ENCODE assay signal across 9 cellular contexts in the genomic region with DNA sequence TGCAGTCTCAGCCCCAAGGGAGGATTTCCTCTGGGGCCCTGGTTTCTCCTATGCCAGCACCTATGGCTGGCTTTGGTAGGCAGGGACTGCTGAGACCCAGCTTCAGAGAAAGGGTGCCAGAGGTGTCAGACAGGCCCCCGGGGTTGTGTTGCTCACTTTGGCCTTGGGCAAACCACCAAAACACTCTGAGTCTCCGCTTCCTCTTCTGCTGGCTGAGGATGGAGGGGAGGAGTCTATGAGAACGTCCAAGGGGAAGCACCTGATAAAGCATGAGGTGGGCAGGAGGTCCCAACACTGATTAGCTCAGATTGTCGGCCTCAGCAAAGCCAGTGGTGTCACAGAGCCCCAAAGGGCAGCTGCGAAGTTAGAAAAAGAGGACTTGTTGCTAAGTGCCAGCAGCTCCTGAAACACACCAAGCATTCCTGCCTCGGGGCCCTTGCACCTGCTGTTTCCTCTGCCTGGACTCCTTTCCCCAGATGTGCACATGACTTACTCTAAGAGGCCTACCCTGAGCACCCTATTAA. TPM values are rescaled to one million over a fixed set of nuclear protein-coding genes. Genes with fewer than 3 reads are reported as not detected.
DNase-seq lines count a peak whose midpoint lies in the region; ATAC-seq, FAIRE-seq and TF ChIP-seq lines count a peak whose summit lies in the region.
"Had no signal": no experiment of that assay in that cellular context is flagged by ENCODE, and none has a peak within 500 bp of the region (broad histone marks: within the 10 kb centered on the region; RNA-seq: fewer than 3 reads in every experiment).

No MANE protein-coding gene starts in this region.

- peaks cover 0 to 50% (median 10%) of the 10 kb centered on the region in 3 donors for H3K36me3 Mint-ChIP-seq in CD8-positive, alpha-beta memory T cell
- peaks cover 36% of the 10 kb centered on the region for H3K36me3 Mint-ChIP-seq in activated naive CD8-positive, alpha-beta T cell treated with anti-CD3 and anti-CD28 coated beads, Interleukin-2, amount 50 U/mL, for 24 hours (ENCODE audit: low read depth)
- peaks cover 54% of the 10 kb centered on the region for H3K36me3 Mint-ChIP-seq in CD4-positive, alpha-beta T cell (ENCODE audit: low read depth)

- H3K4me2 ChIP-seq in PC-9: no peak overlapping the region

- peaks cover 30% of the 10 kb centered on the region for H3K36me3 ChIP-seq in CD8-positive, alpha-beta memory T cell (ENCODE audit: insufficient read depth, low read length)
- H3K36me3 ChIP-seq in PC-9 (ENCODE audit: low read depth): no peaks in the 10 kb centered on the region
- H3K36me3 ChIP-seq: SJCRH30 had no signal

- no peaks in the 10 kb centered on the region for H3K27me3 ChIP-seq in CD8-positive, alpha-beta memory T cell (ENCODE audit: insufficient read depth, low read length, poor library complexity, severe bottlenecking)
- H3K27me3 ChIP-seq in CD4-positive, alpha-beta T cell (ENCODE audit: control insufficient read depth, insufficient read depth, low read length): no peaks in the 10 kb centered on the region
- no peaks in the 10 kb centered on the region for H3K27me3 ChIP-seq in PC-9 (ENCODE audit: insufficient read depth, low read depth)
- H3K27me3 ChIP-seq: SJCRH30 had no signal

- BruUV-seq in PC-9 (replicated peaks; lab: Mats Ljungman, UMichigan): no TSS peak

- H3K27ac ChIP-seq in CD8-positive, alpha-beta memory T cell (ENCODE audit: low read depth, low read length): no peak overlapping the region
- no peak overlapping the region for H3K27ac ChIP-seq in CD4-positive, alpha-beta T cell (ENCODE audit: low read depth, low read length)
- no peak overlapping the region for H3K27ac ChIP-seq in PC-9
- H3K27ac ChIP-seq: SJCRH30 had no signal

- peak overlapping the region in 3 of 7 donors; percentile 15 to 61 (median 34) for H3K4me3 Mint-ChIP-seq in CD8-positive, alpha-beta memory T cell
- no peak overlapping the region for H3K4me3 Mint-ChIP-seq in activated naive CD8-positive, alpha-beta T cell treated with anti-CD3 and anti-CD28 coated beads, Interleukin-2, amount 50 U/mL, for 24 hours
- H3K4me3 Mint-ChIP-seq in CD4-positive, alpha-beta T cell: no peak overlapping the region

- no peaks in the 10 kb centered on the region for H3K9me3 ChIP-seq in CD8-positive, alpha-beta memory T cell (ENCODE audit: low read length)
- H3K9me3 ChIP-seq in CD4-positive, alpha-beta T cell (ENCODE audit: control insufficient read depth, low read length): no peaks in the 10 kb centered on the region
- H3K9me3 ChIP-seq in PC-9 (ENCODE audit: insufficient read depth, low read depth): no peaks in the 10 kb centered on the region
- H3K9me3 ChIP-seq: SJCRH30 had no signal

- no peak for FAIRE-seq in RCC 7860 (lab: Jason Lieb, UNC)

- H3K4me1 ChIP-seq in CD8-positive, alpha-beta memory T cell (ENCODE audit: insufficient read depth, low read length): no peaks in the 10 kb centered on the region
- H3K4me1 ChIP-seq in PC-9 (replicated peaks; ENCODE audit: insufficient read depth): 0 out of 2 replicates have a peak, but pooled peaks cover 5% of the 10 kb centered on the region

- no peaks in the 10 kb centered on the region for H3F3A ChIP-seq in PC-9 (ENCODE audit: insufficient read depth, low read depth)

- ATAC-seq in GM19397 (IDR thresholded peaks at IDR 0.05; ENCODE audit: unreplicated experiment): peak; percentile 93
- peak; percentile 92 for ATAC-seq in HG03159 (IDR thresholded peaks at IDR 0.05; ENCODE audit: unreplicated experiment)
- ATAC-seq in activated naive CD8-positive, alpha-beta T cell treated with anti-CD3 and anti-CD28 coated beads, Interleukin-2, amount 50 U/mL, for 24 hours: peak; percentile 73
- no peak for ATAC-seq in CD4-positive, alpha-beta T cell (ENCODE audit: poor library complexity)

- intact Hi-C loops in CD4-positive, alpha-beta T cell (cut with DNase I, micrococcal nuclease): no loop called here
- intact Hi-C loops in PC-9 (cut with micrococcal nuclease; ENCODE audit: unreplicated experiment): no loop called here

- H3K9me2 ChIP-seq in PC-9 (ENCODE audit: insufficient read depth): no peaks in the 10 kb centered on the region

- CTCF ChIA-PET in CD8-positive, alpha-beta memory T cell (lab: Charles Lee): interaction anchor here (0.7 to 2.7 kb wide), 5 partner anchors 19 to 96 kb away, joined by 3 to 9 read pairs (median 3); partner anchors contain the start of gene UBE2L6
- CTCF ChIA-PET in CD4-positive, alpha-beta T cell (lab: Charles Lee): no interaction called here
- CTCF ChIA-PET in PC-9 (lab: Charles Lee): no interaction called here

- H3K4me1 Mint-ChIP-seq in CD8-positive, alpha-beta memory T cell: peaks cover 7 to 18% (median 9%) of the 10 kb centered on the region in 3 donors
- H3K4me1 Mint-ChIP-seq in activated naive CD8-positive, alpha-beta T cell treated with anti-CD3 and anti-CD28 coated beads, Interleukin-2, amount 50 U/mL, for 24 hours: peaks cover 16% of the 10 kb centered on the region
- no peaks in the 10 kb centered on the region for H3K4me1 Mint-ChIP-seq in CD4-positive, alpha-beta T cell (ENCODE audit: low read depth)

- H4K20me1 ChIP-seq in PC-9 (ENCODE audit: insufficient read depth): no peaks in the 10 kb centered on the region

- POLR2A ChIA-PET in CD8-positive, alpha-beta memory T cell (lab: Charles Lee): no interaction called here
- POLR2A ChIA-PET in CD4-positive, alpha-beta T cell (lab: Charles Lee): no interaction called here
- POLR2A ChIA-PET in PC-9 (lab: Charles Lee; ENCODE audit: unreplicated experiment): no interaction called here

- H3K4me3 ChIP-seq in CD8-positive, alpha-beta memory T cell (ENCODE audit: low read length): no peak overlapping the region
- H3K4me3 ChIP-seq in PC-9: no peak overlapping the region
- H3K4me3 ChIP-seq: SJCRH30 had no signal

- no peaks in the 10 kb centered on the region for H3K27me3 Mint-ChIP-seq in CD8-positive, alpha-beta memory T cell
- no peaks in the 10 kb centered on the region for H3K27me3 Mint-ChIP-seq in activated naive CD8-positive, alpha-beta T cell treated with anti-CD3 and anti-CD28 coated beads, Interleukin-2, amount 50 U/mL, for 24 hours
- no peaks in the 10 kb centered on the region for H3K27me3 Mint-ChIP-seq in CD4-positive, alpha-beta T cell

- no peaks in the 10 kb centered on the region for H3K9me3 Mint-ChIP-seq in CD8-positive, alpha-beta memory T cell
- no peaks in the 10 kb centered on the region for H3K9me3 Mint-ChIP-seq in activated naive CD8-positive, alpha-beta T cell treated with anti-CD3 and anti-CD28 coated beads, Interleukin-2, amount 50 U/mL, for 24 hours
- no peaks in the 10 kb centered on the region for H3K9me3 Mint-ChIP-seq in CD4-positive, alpha-beta T cell

- no peak overlapping the region for H2AFZ ChIP-seq in PC-9

- peak in 2 of 5 donors; percentile 7 to 72 for DNase-seq in CD8-positive, alpha-beta memory T cell
- DNase-seq in activated naive CD8-positive, alpha-beta T cell treated with anti-CD3 and anti-CD28 coated beads, Interleukin-2, amount 50 U/mL, for 24 hours: peak; percentile 27
- DNase-seq in RCC 7860 (ENCODE audit: low spot score): no peak
- DNase-seq in NCI-H1930 (lab: John Stamatoyannopoulos, UW): no peak
- DNase-seq in CD4-positive, alpha-beta T cell: no peak
- DNase-seq in PC-9: no peak

- no peak for TF ChIP-seq CTCF in CD4-positive, alpha-beta T cell (IDR thresholded peaks at IDR 0.05)
- TF ChIP-seq CTCF in PC-9 (conservative IDR thresholded peaks at IDR 0.05): no peak

- H3K79me2 ChIP-seq in PC-9 (ENCODE audit: low read depth): no peaks in the 10 kb centered on the region

- peak overlapping the region; percentile 46 to 90 (median 84) for H3K27ac Mint-ChIP-seq in CD8-positive, alpha-beta memory T cell
- peak overlapping the region; percentile 82 for H3K27ac Mint-ChIP-seq in activated naive CD8-positive, alpha-beta T cell treated with anti-CD3 and anti-CD28 coated beads, Interleukin-2, amount 50 U/mL, for 24 hours
- H3K27ac Mint-ChIP-seq in CD4-positive, alpha-beta T cell: no peak overlapping the region

RNA-seq across cellular contexts. Expression of gene SMTNL1, which starts 10.5 kb away (rescaled TPM):
- total RNA-seq in CD8-positive, alpha-beta memory T cell: not detected
- polyA plus RNA-seq in CD8-positive, alpha-beta memory T cell: 0.16 TPM
- not detected for total RNA-seq in CD4-positive, alpha-beta T cell
- not detected in 2 replicates for total RNA-seq in PC-9 (2021)

RNA-seq across cellular contexts. Expression of gene TIMM10, which starts 17.4 kb away (rescaled TPM):
- 100 to 1,000 TPM; 151 to 154 TPM for total RNA-seq in CD8-positive, alpha-beta memory T cell
- polyA plus RNA-seq in CD8-positive, alpha-beta memory T cell: 72.2 TPM
- 10 to 100 TPM; 28.0 TPM for total RNA-seq in CD4-positive, alpha-beta T cell
- total RNA-seq in PC-9 (2021): 90.2 and 94.7 TPM in 2 replicates

RNA-seq across cellular contexts. Expression of gene UBE2L6, which starts 19.6 kb away (rescaled TPM):
- total RNA-seq in CD8-positive, alpha-beta memory T cell: 10 to 100 TPM; 74.9 to 79.2 TPM
- 286 TPM for polyA plus RNA-seq in CD8-positive, alpha-beta memory T cell
- total RNA-seq in CD4-positive, alpha-beta T cell: 10 to 100 TPM; 35.0 to 36.2 TPM
- total RNA-seq in PC-9 (2021): 121 and 122 TPM in 2 replicates

RNA-seq across cellular contexts. Expression of gene SLC43A1, which starts 32.4 kb away (rescaled TPM):
- total RNA-seq in CD8-positive, alpha-beta memory T cell: 10 to 100 TPM; 24.2 to 25.3 TPM
- polyA plus RNA-seq in CD8-positive, alpha-beta memory T cell: 23.5 TPM
- total RNA-seq in CD4-positive, alpha-beta T cell: 1 to 10 TPM; 3.1 to 4.2 TPM
- total RNA-seq in PC-9 (2021): 3.2 and 4.0 TPM in 2 replicates

RNA-seq across cellular contexts. Expression of gene SERPING1, which starts 49.6 kb away (rescaled TPM):
- not detected for total RNA-seq in CD8-positive, alpha-beta memory T cell
- not detected for polyA plus RNA-seq in CD8-positive, alpha-beta memory T cell
- total RNA-seq in CD4-positive, alpha-beta T cell: under 1 TPM in 1 of 2 experiments, not detected in 1; 0.53 TPM
- 3.1 TPM in 2 replicates for total RNA-seq in PC-9 (2021)
